In the genomic region with DNA sequence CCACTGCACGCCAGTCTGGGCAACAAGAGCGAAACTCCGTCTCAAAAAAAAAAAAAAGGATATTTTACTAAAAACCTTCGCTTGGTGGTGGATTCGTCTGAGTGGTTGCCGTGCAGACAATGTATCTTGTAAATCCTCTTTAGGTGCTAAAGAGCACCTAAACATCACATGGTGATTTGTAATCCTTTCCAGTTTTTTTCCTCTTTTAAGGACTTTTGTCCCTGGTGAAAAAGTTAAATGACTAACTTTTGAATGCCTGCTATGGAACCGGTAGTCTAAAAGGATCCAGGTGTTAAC, we compare ENCODE assay signal across 8 cellular contexts. TPM values are rescaled to one million over a fixed set of nuclear protein-coding genes. Genes with fewer than 3 reads are reported as not detected.
DNase-seq lines count a peak whose midpoint lies in the region; ATAC-seq, FAIRE-seq and TF ChIP-seq lines count a peak whose summit lies in the region.

No MANE protein-coding gene starts in this region.

- DNase-seq in activated naive CD4-positive, alpha-beta T cell treated with anti-CD3 and anti-CD28 coated beads, Interleukin-2, amount 10 ng/mL, durations not matched to agents 7 days and 5 days, result no peak
- no peak for DNase-seq in activated naive CD4-positive, alpha-beta T cell treated with anti-CD3 and anti-CD28 coated beads, Interleukin-2, amount 50 U/mL, for 16 hours
- peak; percentile 5 for DNase-seq in HepG2 (ENCODE audit: low spot score)
- no peak for DNase-seq in tibial artery
- no peak for DNase-seq in HPDE6-E6E7 (ENCODE audit: extremely low spot score)

- in situ Hi-C loops in HepG2 (cut with HindIII; ENCODE audit: extremely low pct_ligation_motif_present, low pct_unique_long_range_greater_than_20kb), result no loop called here

- TF ChIP-seq EP300 in HepG2 (IDR thresholded peaks at IDR 0.05; ENCODE audit: low read depth in 2 of 2, low read length in 2 of 2), result no peak
- no peak for TF ChIP-seq EP300 in HepG2 (CRISPR knock-in tag; IDR thresholded peaks at IDR 0.05; ENCODE audit: borderline replicate concordance)

- TF ChIP-seq CTCF in HepG2 (CRISPR knock-in tag; IDR thresholded peaks at IDR 0.05) (no peak), tibial artery (IDR thresholded peaks at IDR 0.05) (no peak)

- no peaks in the 10 kb centered on the region for H3K9me3 ChIP-seq in HepG2 (ENCODE audit: low read length)
- no peaks in the 10 kb centered on the region for H3K9me3 ChIP-seq in tibial artery

- H3K4me3 ChIP-seq in HepG2 (replicated peaks in 1 of 3; ENCODE audit: insufficient read depth in 1 of 3, low read depth in 2 of 3, low read length in 3 of 3) (peak overlapping the region; percentile 56 to 61 (median 59)), tibial artery (peak overlapping the region; percentile 80 to 95)

- TF ChIP-seq RAD21 in HepG2 (CRISPR knock-in tag; IDR thresholded peaks at IDR 0.05), result no peak

- H3K27ac Mint-ChIP-seq in activated naive CD4-positive, alpha-beta T cell treated with anti-CD3 and anti-CD28 coated beads, Interleukin-2, amount 10 ng/mL, durations not matched to agents 7 days and 5 days, result peak overlapping the region; percentile 94
- peak overlapping the region; percentile 95 for H3K27ac Mint-ChIP-seq in activated T-helper 17 cell treated with anti-CD3 and anti-CD28 coated beads, Interleukin-2, amount 50 U/mL, for 72 hours

- FAIRE-seq in HepG2 (lab: Jason Lieb, UNC), result no peak

- H3K9ac ChIP-seq in HepG2 (ENCODE audit: insufficient read depth, low read depth, low read length), result peak overlapping the region; percentile 61

- H3K27me3 ChIP-seq in HepG2 (ENCODE audit: control insufficient read depth in 1 of 2, insufficient read depth in 2 of 2, low read length in 2 of 2) (no peaks in the 10 kb centered on the region; a peak in 1 of 5 replicates), tibial artery (no peaks in the 10 kb centered on the region)

- intact Hi-C loops in HepG2 (cut with micrococcal nuclease; ENCODE audit: unreplicated experiment), result loop anchor here (2.0 to 5.0 kb wide), 2 partner anchors 45 to 102 kb away; no protein-coding TSS in a partner anchor
- intact Hi-C loops in tibial artery (cut with DNase I; ENCODE audit: low total_unique reads), result no loop called here

- 10% methylated on average over 7 of the region's 7 CpGs for WGBS in HepG2 (ENCODE audit: low lambda C conversion rate)

- H3K27me3 Mint-ChIP-seq in activated naive CD4-positive, alpha-beta T cell treated with anti-CD3 and anti-CD28 coated beads, Interleukin-2, amount 10 ng/mL, durations not matched to agents 7 days and 5 days, result no peaks in the 10 kb centered on the region
- H3K27me3 Mint-ChIP-seq in activated T-helper 17 cell treated with anti-CD3 and anti-CD28 coated beads, Interleukin-2, amount 50 U/mL, for 72 hours, result no peaks in the 10 kb centered on the region

- peak overlapping the region; percentile 78 for H3K4me2 ChIP-seq in HepG2 (ENCODE audit: low read depth, low read length)

- no peaks in the 10 kb centered on the region for H4K20me1 ChIP-seq in HepG2 (ENCODE audit: insufficient read depth, low read length)

- no peaks in the 10 kb centered on the region for H3K9me3 Mint-ChIP-seq in activated naive CD4-positive, alpha-beta T cell treated with anti-CD3 and anti-CD28 coated beads, Interleukin-2, amount 10 ng/mL, durations not matched to agents 7 days and 5 days
- H3K9me3 Mint-ChIP-seq in activated T-helper 17 cell treated with anti-CD3 and anti-CD28 coated beads, Interleukin-2, amount 50 U/mL, for 72 hours, result no peaks in the 10 kb centered on the region

- H2AFZ ChIP-seq in HepG2 (ENCODE audit: low read length), result no peak overlapping the region

- no peak for ATAC-seq in activated T-helper 17 cell treated with anti-CD3 and anti-CD28 coated beads, Interleukin-2, amount 50 U/mL, for 72 hours (replicated peaks)
- no peak for ATAC-seq in HepG2
- ATAC-seq in GM19463 (IDR thresholded peaks at IDR 0.05; ENCODE audit: unreplicated experiment), result no peak
- no peak for ATAC-seq in GM19035 (IDR thresholded peaks at IDR 0.05; ENCODE audit: unreplicated experiment)

- peak overlapping the region; percentile 91 for H3K4me3 Mint-ChIP-seq in activated naive CD4-positive, alpha-beta T cell treated with anti-CD3 and anti-CD28 coated beads, Interleukin-2, amount 10 ng/mL, durations not matched to agents 7 days and 5 days
- peak overlapping the region; percentile 96 for H3K4me3 Mint-ChIP-seq in activated T-helper 17 cell treated with anti-CD3 and anti-CD28 coated beads, Interleukin-2, amount 50 U/mL, for 72 hours

- H3K27ac ChIP-seq in HepG2 (ENCODE audit: extremely low read length, insufficient read depth, low read length), result peak overlapping the region; percentile 57
- peak overlapping the region; percentile 97 to 99 for H3K27ac ChIP-seq in tibial artery

- peaks cover 22% of the 10 kb centered on the region for H3K36me3 Mint-ChIP-seq in activated naive CD4-positive, alpha-beta T cell treated with anti-CD3 and anti-CD28 coated beads, Interleukin-2, amount 10 ng/mL, durations not matched to agents 7 days and 5 days
- H3K36me3 Mint-ChIP-seq in activated T-helper 17 cell treated with anti-CD3 and anti-CD28 coated beads, Interleukin-2, amount 50 U/mL, for 72 hours (ENCODE audit: low read depth), result peaks cover 27% of the 10 kb centered on the region

- H3K4me1 Mint-ChIP-seq in activated naive CD4-positive, alpha-beta T cell treated with anti-CD3 and anti-CD28 coated beads, Interleukin-2, amount 10 ng/mL, durations not matched to agents 7 days and 5 days, result peaks cover 40% of the 10 kb centered on the region
- H3K4me1 Mint-ChIP-seq in activated T-helper 17 cell treated with anti-CD3 and anti-CD28 coated beads, Interleukin-2, amount 50 U/mL, for 72 hours, result peaks cover 13% of the 10 kb centered on the region

- POLR2A ChIA-PET in HepG2 (lab: Yijun Ruan, JAX), result interaction anchor here (1.1 kb wide), 1 partner anchor 22 kb away, joined by 4 read pairs; no protein-coding TSS in a partner anchor

- 0 out of 5 replicates have a peak, but pooled peaks cover 0 to 4% of the 10 kb centered on the region in 2 experiments for H3K36me3 ChIP-seq in HepG2 (replicated peaks in 1 of 2; ENCODE audit: control insufficient read depth in 1 of 2, insufficient read depth in 2 of 2, low read length in 2 of 2)
- no peaks in the 10 kb centered on the region for H3K36me3 ChIP-seq in tibial artery

- H3K79me2 ChIP-seq in HepG2 (ENCODE audit: insufficient read depth, low read length), result peaks cover 33% of the 10 kb centered on the region

- peaks cover 33% of the 10 kb centered on the region for H3K4me1 ChIP-seq in HepG2 (ENCODE audit: insufficient read depth, low read length)
- peaks cover 0 to 24% (median 9%) of the 10 kb centered on the region in 4 donors for H3K4me1 ChIP-seq in tibial artery

- TF ChIP-seq POLR2A in HepG2 (IDR thresholded peaks at IDR 0.05; ENCODE audit: insufficient read depth in 1 of 2, low read depth in 2 of 2, low read length in 2 of 2), result no peak

- CTCF ChIA-PET in activated naive CD4-positive, alpha-beta T cell treated with anti-CD3 and anti-CD28 coated beads, Interleukin-2, amount 10 ng/mL, durations not matched to agents 7 days and 5 days (lab: Charles Lee), result no interaction called here
- CTCF ChIA-PET in HepG2 (lab: Yijun Ruan, JAX; ENCODE audit: low intra/inter-chr PET ratio, low total read pairs), result no interaction called here

- BruUV-seq in HepG2 (replicated peaks; lab: Mats Ljungman, UMichigan), result TSS peak; percentile 91

RNA-seq across cellular contexts. Expression of a gene that starts 0.8 kb away (rescaled TPM):
- total RNA-seq in activated T-helper 17 cell treated with anti-CD3 and anti-CD28 coated beads, Interleukin-2, amount 50 U/mL, for 72 hours, result 10 to 100 TPM; 28.4 to 50.4 TPM
- total RNA-seq in HepG2 (2016; rRNA removed; fragmentation: Illumina TruSeq; extraction: Trizol), result 17.6 and 17.8 TPM in 2 replicates
- total RNA-seq in HepG2 (2016; cell fraction: cytosol; rRNA removed; fragmentation: Illumina TruSeq; extraction: Trizol; ENCODE audit: low read depth), result 3.0 and 3.1 TPM in 2 replicates
- 16.0 and 17.6 TPM in 2 replicates for total RNA-seq in HepG2 (2016; cell fraction: insoluble cytoplasmic fraction; rRNA removed; fragmentation: Illumina TruSeq; extraction: Trizol)
- 10.2 and 10.5 TPM in 2 replicates for total RNA-seq in HepG2 (2016; cell fraction: membrane; rRNA removed; fragmentation: Illumina TruSeq; extraction: Trizol)
- 22.3 and 22.5 TPM in 2 replicates for total RNA-seq in HepG2 (2016; cell fraction: nucleus; rRNA removed; fragmentation: Illumina TruSeq; extraction: Trizol)
- 24.1 and 25.9 TPM in 2 replicates for polyA plus RNA-seq in HepG2 (2011; rRNA removed)
- 12.5 and 14.3 TPM in 2 replicates for polyA plus RNA-seq in HepG2 (2011; cell fraction: cytosol; rRNA removed)
- polyA plus RNA-seq in HepG2 (2011; cell fraction: nucleus; rRNA removed), result 44.0 and 50.3 TPM in 2 replicates
- 19.3 and 23.7 TPM in 2 replicates for polyA plus RNA-seq in HepG2 (2012)
- polyA plus RNA-seq in HepG2 (2016; cell fraction: cytosol; fragmentation: Illumina TruSeq; extraction: Trizol; ENCODE audit: low read depth), result 1.8 and 2.1 TPM in 2 replicates
- polyA plus RNA-seq in HepG2 (2016; cell fraction: insoluble cytoplasmic fraction; fragmentation: Illumina TruSeq; extraction: Trizol; ENCODE audit: low read depth), result 14.9 and 18.1 TPM in 2 replicates
- 4.3 and 5.6 TPM in 2 replicates for polyA plus RNA-seq in HepG2 (2016; cell fraction: membrane; fragmentation: Illumina TruSeq; extraction: Trizol; ENCODE audit: low read depth)
- 21.2 and 22.9 TPM in 2 replicates for polyA plus RNA-seq in HepG2 (2016; cell fraction: nucleus; fragmentation: Illumina TruSeq; extraction: Trizol; ENCODE audit: insufficient read depth, low read depth)
- 36.2 and 55.5 TPM in 2 replicates for polyA minus RNA-seq in HepG2 (2011; rRNA and poly(A)+ RNA removed; ENCODE audit: low replicate concordance)
- 10.6 and 15.0 TPM in 2 replicates for polyA minus RNA-seq in HepG2 (2011; cell fraction: cytosol; rRNA and poly(A)+ RNA removed)
- 46.4 and 62.3 TPM in 2 replicates for polyA minus RNA-seq in HepG2 (2011; cell fraction: nucleus; rRNA and poly(A)+ RNA removed)

RNA-seq across cellular contexts. Expression of a gene that starts 9.8 kb away (rescaled TPM):
- not detected for total RNA-seq in activated T-helper 17 cell treated with anti-CD3 and anti-CD28 coated beads, Interleukin-2, amount 50 U/mL, for 72 hours
- total RNA-seq in HepG2 (2016; rRNA removed; fragmentation: Illumina TruSeq; extraction: Trizol), result not detected in 2 replicates
- not detected in 2 replicates for total RNA-seq in HepG2 (2016; cell fraction: cytosol; rRNA removed; fragmentation: Illumina TruSeq; extraction: Trizol; ENCODE audit: low read depth)
- not detected in 2 replicates for total RNA-seq in HepG2 (2016; cell fraction: insoluble cytoplasmic fraction; rRNA removed; fragmentation: Illumina TruSeq; extraction: Trizol)
- not detected in 2 replicates for total RNA-seq in HepG2 (2016; cell fraction: membrane; rRNA removed; fragmentation: Illumina TruSeq; extraction: Trizol)
- not detected in 2 replicates for total RNA-seq in HepG2 (2016; cell fraction: nucleus; rRNA removed; fragmentation: Illumina TruSeq; extraction: Trizol)
- polyA plus RNA-seq in HepG2 (2011; rRNA removed), result not detected in 2 replicates
- not detected in 2 replicates for polyA plus RNA-seq in HepG2 (2011; cell fraction: cytosol; rRNA removed)
- polyA plus RNA-seq in HepG2 (2011; cell fraction: nucleus; rRNA removed), result not detected in 2 replicates
- not detected in 2 replicates for polyA plus RNA-seq in HepG2 (2012)
- polyA plus RNA-seq in HepG2 (2016; cell fraction: cytosol; fragmentation: Illumina TruSeq; extraction: Trizol; ENCODE audit: low read depth), result not detected in 2 replicates
- polyA plus RNA-seq in HepG2 (2016; cell fraction: insoluble cytoplasmic fraction; fragmentation: Illumina TruSeq; extraction: Trizol; ENCODE audit: low read depth), result not detected in 2 replicates
- polyA plus RNA-seq in HepG2 (2016; cell fraction: membrane; fragmentation: Illumina TruSeq; extraction: Trizol; ENCODE audit: low read depth), result not detected in 2 replicates
- not detected in 2 replicates for polyA plus RNA-seq in HepG2 (2016; cell fraction: nucleus; fragmentation: Illumina TruSeq; extraction: Trizol; ENCODE audit: insufficient read depth, low read depth)
- not detected in 2 replicates for polyA minus RNA-seq in HepG2 (2011; rRNA and poly(A)+ RNA removed; ENCODE audit: low replicate concordance)
- not detected in 2 replicates for polyA minus RNA-seq in HepG2 (2011; cell fraction: cytosol; rRNA and poly(A)+ RNA removed)
- polyA minus RNA-seq in HepG2 (2011; cell fraction: nucleus; rRNA and poly(A)+ RNA removed), result not detected in 2 replicates

RNA-seq across cellular contexts. Expression of a gene that starts 49.0 kb away (rescaled TPM):
- 10 to 100 TPM; 49.3 to 74.3 TPM for total RNA-seq in activated T-helper 17 cell treated with anti-CD3 and anti-CD28 coated beads, Interleukin-2, amount 50 U/mL, for 72 hours
- total RNA-seq in HepG2 (2016; rRNA removed; fragmentation: Illumina TruSeq; extraction: Trizol), result 31.0 and 34.6 TPM in 2 replicates
- total RNA-seq in HepG2 (2016; cell fraction: cytosol; rRNA removed; fragmentation: Illumina TruSeq; extraction: Trizol; ENCODE audit: low read depth), result 8.2 and 9.2 TPM in 2 replicates
- total RNA-seq in HepG2 (2016; cell fraction: insoluble cytoplasmic fraction; rRNA removed; fragmentation: Illumina TruSeq; extraction: Trizol), result 32.1 and 33.4 TPM in 2 replicates
- total RNA-seq in HepG2 (2016; cell fraction: membrane; rRNA removed; fragmentation: Illumina TruSeq; extraction: Trizol), result 11.8 and 12.8 TPM in 2 replicates
- total RNA-seq in HepG2 (2016; cell fraction: nucleus; rRNA removed; fragmentation: Illumina TruSeq; extraction: Trizol), result 27.2 and 30.3 TPM in 2 replicates
- 30.1 and 33.1 TPM in 2 replicates for polyA plus RNA-seq in HepG2 (2011; rRNA removed)
- 15.2 and 18.5 TPM in 2 replicates for polyA plus RNA-seq in HepG2 (2011; cell fraction: cytosol; rRNA removed)
- polyA plus RNA-seq in HepG2 (2011; cell fraction: nucleus; rRNA removed), result 43.9 and 48.6 TPM in 2 replicates
- 26.3 and 29.9 TPM in 2 replicates for polyA plus RNA-seq in HepG2 (2012)
- polyA plus RNA-seq in HepG2 (2016; cell fraction: cytosol; fragmentation: Illumina TruSeq; extraction: Trizol; ENCODE audit: low read depth), result 2.5 TPM in 2 replicates
- polyA plus RNA-seq in HepG2 (2016; cell fraction: insoluble cytoplasmic fraction; fragmentation: Illumina TruSeq; extraction: Trizol; ENCODE audit: low read depth), result 17.6 and 20.4 TPM in 2 replicates
- 4.2 and 4.3 TPM in 2 replicates for polyA plus RNA-seq in HepG2 (2016; cell fraction: membrane; fragmentation: Illumina TruSeq; extraction: Trizol; ENCODE audit: low read depth)
- 53.3 and 55.8 TPM in 2 replicates for polyA plus RNA-seq in HepG2 (2016; cell fraction: nucleus; fragmentation: Illumina TruSeq; extraction: Trizol; ENCODE audit: insufficient read depth, low read depth)
- polyA minus RNA-seq in HepG2 (2011; rRNA and poly(A)+ RNA removed; ENCODE audit: low replicate concordance), result 37.4 and 74.1 TPM in 2 replicates
- polyA minus RNA-seq in HepG2 (2011; cell fraction: cytosol; rRNA and poly(A)+ RNA removed), result 22.7 and 23.2 TPM in 2 replicates
- polyA minus RNA-seq in HepG2 (2011; cell fraction: nucleus; rRNA and poly(A)+ RNA removed), result 59.4 and 70.0 TPM in 2 replicates
